ENCODE assay signal across 1 cellular context in genomic region chr7:135286876-135287275, GRCh38.
TF ChIP-seq lines count a peak whose summit lies in the region.

No MANE protein-coding gene starts in this region.

TF ChIP-seq in K562, 482 proteins besides CTCF, POLR2A, EP300 and RAD21 (continued from another document):
- TF ChIP-seq ATF6 (CRISPR knock-in tag; IDR thresholded peaks at IDR 0.05) (no peak), SRSF3 (IDR thresholded peaks at IDR 0.05; ENCODE audit: insufficient read depth, low read length) (no peak), CSDE1 (IDR thresholded peaks at IDR 0.05) (no peak)
